1 cellular context compared by ENCODE assay signal in the genomic region with DNA sequence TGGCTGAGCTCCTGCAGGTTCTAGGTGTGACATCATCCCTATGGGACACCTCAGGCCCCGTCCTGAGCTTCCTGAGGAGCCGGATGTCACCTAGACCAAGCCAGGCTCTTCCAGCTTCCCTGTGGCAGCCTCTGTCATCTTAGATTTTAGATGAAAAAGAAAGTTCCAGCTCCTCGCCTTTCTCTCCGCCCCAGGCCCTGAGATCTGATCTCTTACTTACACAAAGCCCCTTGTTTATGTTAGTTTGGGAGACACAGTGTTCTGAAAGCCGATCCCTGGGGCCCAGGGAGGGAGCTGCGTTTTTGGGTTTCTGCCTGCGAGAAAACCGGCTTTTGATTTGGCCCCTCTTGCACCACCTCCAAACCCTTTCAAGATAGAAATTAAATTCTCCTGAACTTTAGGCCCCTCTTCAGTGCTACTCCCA.
TF ChIP-seq lines count a peak whose summit lies in the region.

No MANE protein-coding gene starts in this region.

TF ChIP-seq in IMR-90, 13 proteins besides CTCF, POLR2A, EP300 and RAD21:
- no peak for TF ChIP-seq NFE2L2 (IDR thresholded peaks at IDR 0.05; ENCODE audit: low read depth, low read length)
- no peak for TF ChIP-seq RCOR1 (IDR thresholded peaks at IDR 0.05; ENCODE audit: insufficient replicate concordance, low read length)
- TF ChIP-seq MXI1 (IDR thresholded peaks at IDR 0.05; ENCODE audit: borderline replicate concordance, low read depth, low read length) = no peak
